Comparison of ENCODE assay signal across 1 cellular context in genomic region chr19:17311455-17312248, GRCh38.
TF ChIP-seq lines count a peak whose summit lies in the region.

No MANE protein-coding gene starts in this region.

TF ChIP-seq in HepG2, 621 proteins besides CTCF, POLR2A, EP300 and RAD21:
- TF ChIP-seq SAP130 (CRISPR knock-in tag; IDR thresholded peaks at IDR 0.05; ENCODE audit: low read depth) (peak; percentile 43; the same call in 1 of the 2 replicates), SIN3A (IDR thresholded peaks at IDR 0.05; ENCODE audit: borderline replicate concordance, low read depth, low read length) (no peak), ZNF747 (CRISPR knock-in tag; IDR thresholded peaks at IDR 0.05; ENCODE audit: borderline replicate concordance) (no peak), FOXA1 (IDR thresholded peaks at IDR 0.05) (no peak), FOXA1 (CRISPR knock-in tag; IDR thresholded peaks at IDR 0.05) (0 out of 2 replicates have a peak, but pooled peaks have one; percentile 26), TEAD3 (CRISPR knock-in tag; optimal IDR thresholded peaks at IDR 0.05; ENCODE audit: borderline replicate concordance) (peak; percentile 84), ZNF292 (CRISPR knock-in tag; IDR thresholded peaks at IDR 0.05; ENCODE audit: borderline replicate concordance, low read depth) (no peak), NR0B2 (CRISPR knock-in tag; IDR thresholded peaks at IDR 0.05) (peak; percentile 16; the same call in 1 of the 2 replicates), RXRB (CRISPR knock-in tag; IDR thresholded peaks at IDR 0.05; ENCODE audit: borderline replicate concordance) (0 out of 2 replicates have a peak, but pooled peaks have one; percentile 15), RARA (CRISPR knock-in tag; IDR thresholded peaks at IDR 0.05) (peak; percentile 39; the same call in 1 of the 2 replicates), HIVEP1 (CRISPR knock-in tag; IDR thresholded peaks at IDR 0.05) (peak; percentile 53; the same call in 1 of the 2 replicates), NRL (CRISPR knock-in tag; IDR thresholded peaks at IDR 0.05; ENCODE audit: borderline replicate concordance) (no peak), ETV5 (CRISPR knock-in tag; IDR thresholded peaks at IDR 0.05; ENCODE audit: borderline replicate concordance) (no peak), SALL1 (CRISPR knock-in tag; IDR thresholded peaks at IDR 0.05) (no peak; the same call in 1 of the 2 replicates), ZBTB38 (CRISPR knock-in tag; IDR thresholded peaks at IDR 0.05) (0 out of 2 replicates have a peak, but pooled peaks have one; percentile 6), ZNF501 (CRISPR knock-in tag; IDR thresholded peaks at IDR 0.05) (0 out of 2 replicates have a peak, but pooled peaks have one; percentile 11), FOSL2 (CRISPR knock-in tag; IDR thresholded peaks at IDR 0.05) (peak; percentile 74), DRAP1 (CRISPR knock-in tag; IDR thresholded peaks at IDR 0.05) (0 out of 2 replicates have a peak, but pooled peaks have one; percentile 19)
